1 cellular context compared by ENCODE assay signal in the genomic region with DNA sequence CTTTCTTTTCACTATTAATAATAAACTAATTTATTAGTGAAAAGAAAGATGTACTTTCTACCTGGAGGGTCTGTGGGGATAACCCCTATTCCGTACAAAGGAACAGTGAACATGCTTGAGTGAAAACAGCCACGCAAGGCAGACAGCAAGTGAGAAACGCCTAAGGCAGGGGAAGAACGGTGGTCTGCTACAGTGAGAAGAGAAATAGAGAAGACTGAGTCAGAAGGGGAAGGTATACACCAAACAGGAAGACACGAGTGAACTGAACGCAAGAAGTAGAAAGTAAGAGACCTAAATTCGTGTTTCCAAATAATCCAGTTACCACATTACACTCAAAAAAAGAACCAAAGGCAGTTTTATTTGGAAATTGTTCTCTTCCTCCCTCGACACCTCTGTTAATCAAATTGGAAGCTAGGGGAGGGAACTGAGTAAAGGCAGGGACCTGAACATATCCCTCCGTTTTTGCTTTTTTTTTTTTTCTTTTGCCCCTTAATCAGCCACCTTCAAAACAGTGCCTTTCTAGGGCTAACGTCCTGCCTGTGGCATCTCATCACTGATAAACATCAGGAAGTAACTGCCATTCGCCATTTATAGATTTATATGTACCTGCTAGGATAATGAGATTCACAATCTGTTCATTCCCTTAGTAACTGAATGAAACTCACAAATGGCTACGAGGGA.
TF ChIP-seq lines count a peak whose summit lies in the region.

No MANE protein-coding gene starts in this region.

TF ChIP-seq in HepG2, 621 proteins besides CTCF, POLR2A, EP300 and RAD21:
- TF ChIP-seq, protein P1, sequence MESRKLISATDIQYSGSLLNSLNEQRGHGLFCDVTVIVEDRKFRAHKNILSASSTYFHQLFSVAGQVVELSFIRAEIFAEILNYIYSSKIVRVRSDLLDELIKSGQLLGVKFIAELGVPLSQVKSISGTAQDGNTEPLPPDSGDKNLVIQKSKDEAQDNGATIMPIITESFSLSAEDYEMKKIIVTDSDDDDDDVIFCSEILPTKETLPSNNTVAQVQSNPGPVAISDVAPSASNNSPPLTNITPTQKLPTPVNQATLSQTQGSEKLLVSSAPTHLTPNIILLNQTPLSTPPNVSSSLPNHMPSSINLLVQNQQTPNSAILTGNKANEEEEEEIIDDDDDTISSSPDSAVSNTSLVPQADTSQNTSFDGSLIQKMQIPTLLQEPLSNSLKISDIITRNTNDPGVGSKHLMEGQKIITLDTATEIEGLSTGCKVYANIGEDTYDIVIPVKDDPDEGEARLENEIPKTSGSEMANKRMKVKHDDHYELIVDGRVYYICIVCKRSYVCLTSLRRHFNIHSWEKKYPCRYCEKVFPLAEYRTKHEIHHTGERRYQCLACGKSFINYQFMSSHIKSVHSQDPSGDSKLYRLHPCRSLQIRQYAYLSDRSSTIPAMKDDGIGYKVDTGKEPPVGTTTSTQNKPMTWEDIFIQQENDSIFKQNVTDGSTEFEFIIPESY (CRISPR knock-in tag; IDR thresholded peaks at IDR 0.05), result no peak
- TF ChIP-seq, protein P2, sequence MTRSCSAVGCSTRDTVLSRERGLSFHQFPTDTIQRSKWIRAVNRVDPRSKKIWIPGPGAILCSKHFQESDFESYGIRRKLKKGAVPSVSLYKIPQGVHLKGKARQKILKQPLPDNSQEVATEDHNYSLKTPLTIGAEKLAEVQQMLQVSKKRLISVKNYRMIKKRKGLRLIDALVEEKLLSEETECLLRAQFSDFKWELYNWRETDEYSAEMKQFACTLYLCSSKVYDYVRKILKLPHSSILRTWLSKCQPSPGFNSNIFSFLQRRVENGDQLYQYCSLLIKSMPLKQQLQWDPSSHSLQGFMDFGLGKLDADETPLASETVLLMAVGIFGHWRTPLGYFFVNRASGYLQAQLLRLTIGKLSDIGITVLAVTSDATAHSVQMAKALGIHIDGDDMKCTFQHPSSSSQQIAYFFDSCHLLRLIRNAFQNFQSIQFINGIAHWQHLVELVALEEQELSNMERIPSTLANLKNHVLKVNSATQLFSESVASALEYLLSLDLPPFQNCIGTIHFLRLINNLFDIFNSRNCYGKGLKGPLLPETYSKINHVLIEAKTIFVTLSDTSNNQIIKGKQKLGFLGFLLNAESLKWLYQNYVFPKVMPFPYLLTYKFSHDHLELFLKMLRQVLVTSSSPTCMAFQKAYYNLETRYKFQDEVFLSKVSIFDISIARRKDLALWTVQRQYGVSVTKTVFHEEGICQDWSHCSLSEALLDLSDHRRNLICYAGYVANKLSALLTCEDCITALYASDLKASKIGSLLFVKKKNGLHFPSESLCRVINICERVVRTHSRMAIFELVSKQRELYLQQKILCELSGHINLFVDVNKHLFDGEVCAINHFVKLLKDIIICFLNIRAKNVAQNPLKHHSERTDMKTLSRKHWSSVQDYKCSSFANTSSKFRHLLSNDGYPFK (CRISPR knock-in tag; IDR thresholded peaks at IDR 0.05; ENCODE audit: borderline replicate concordance), result no peak
- TF ChIP-seq THAP11 (CRISPR knock-in tag; IDR thresholded peaks at IDR 0.05), result 0 out of 2 replicates have a peak, but pooled peaks have one; percentile 1
TF ChIP-seq in HepG2: peak in this region for 1.
